14 cellular contexts compared by ENCODE assay signal in genomic region chr22:42623301-42623751, GRCh38. TPM values are rescaled to one million over a fixed set of nuclear protein-coding genes. Genes with fewer than 3 reads are reported as not detected.
DNase-seq lines count a peak whose midpoint lies in the region; ATAC-seq and TF ChIP-seq lines count a peak whose summit lies in the region.
"Had no signal": no experiment of that assay in that cellular context is flagged by ENCODE, and none has a peak within 500 bp of the region (broad histone marks: within the 10 kb centered on the region; RNA-seq: fewer than 3 reads in every experiment).

No MANE protein-coding gene starts in this region.

- H3K4me1 Mint-ChIP-seq in chondrocyte (ENCODE audit: low read depth): peaks cover 36% of the 10 kb centered on the region

- DNase-seq in GM10266 (ENCODE audit: extremely low spot score) (peak; percentile 58), MV-4-11 (lab: John Stamatoyannopoulos, UW) (peak; percentile 77), chondrocyte (ENCODE audit: low spot score) (no peak), prostate gland (ENCODE audit: low spot score) (no peak), medulla oblongata (ENCODE audit: extremely low spot score) (no peak), foreskin melanocyte (no peak), HPDE6-E6E7 (ENCODE audit: extremely low spot score) (no peak), sciatic nerve (ENCODE audit: low spot score) (no peak)
- DNase-seq: NCI-H187; NCI-H69; stimulated activated CD4-positive, alpha-beta T cell treated with anti-CD3 and anti-CD28 coated beads, Interleukin-15, amount 100 ng/mL, for 24 hours had no signal

- H3K36me3 Mint-ChIP-seq in chondrocyte (ENCODE audit: low read depth): peaks cover 16% of the 10 kb centered on the region

- H3K27me3 Mint-ChIP-seq in chondrocyte (ENCODE audit: low read depth): no peaks in the 10 kb centered on the region

- no peak for TF ChIP-seq POLR2A in prostate gland (IDR thresholded peaks at IDR 0.05)

- intact Hi-C loops in prostate gland (cut with DNase I): no loop called here
- intact Hi-C loops in sciatic nerve (cut with DNase I): no loop called here

- H3K4me3 Mint-ChIP-seq in chondrocyte (ENCODE audit: unreplicated experiment): no peak overlapping the region

- peaks cover 23% of the 10 kb centered on the region for H3K4me1 ChIP-seq in prostate gland (replicated peaks)

- peak overlapping the region; percentile 8 for H3K27ac Mint-ChIP-seq in chondrocyte (ENCODE audit: unreplicated experiment)

- H3K36me3 ChIP-seq in prostate gland: peaks cover 10 to 19% of the 10 kb centered on the region in 2 donors

- no peak for ATAC-seq in sciatic nerve
- ATAC-seq: K562 had no signal

- H3K27me3 ChIP-seq in prostate gland (replicated peaks; ENCODE audit: insufficient read depth): no peaks in the 10 kb centered on the region
- H3K27me3 ChIP-seq: SJSA1 had no signal

- H3K4me3 ChIP-seq in prostate gland: no peak overlapping the region
- H3K4me3 ChIP-seq: K562, lung, SJSA1 had no signal

- H3K9me3 Mint-ChIP-seq in chondrocyte (ENCODE audit: low read depth): no peaks in the 10 kb centered on the region

- H3K27ac ChIP-seq in prostate gland: peak overlapping the region; percentile 23 to 46
- H3K27ac ChIP-seq: SJSA1 had no signal

- TF ChIP-seq CTCF in GM10266 (IDR thresholded peaks at IDR 0.05; ENCODE audit: control insufficient read depth, insufficient read depth, low read depth, missing control alignments) (no peak), chondrocyte (IDR thresholded peaks at IDR 0.05) (no peak), prostate gland (IDR thresholded peaks at IDR 0.05) (no peak)

- H3K9me3 ChIP-seq in prostate gland: no peaks in the 10 kb centered on the region
- H3K9me3 ChIP-seq: SJSA1 had no signal

- WGBS in prostate gland: 88% methylated on average over 18 of the region's 18 CpGs

RNA-seq across cellular contexts. Expression of gene POLDIP3, which starts 8.6 kb away (rescaled TPM):
- total RNA-seq in chondrocyte: 47.3 to 49.2 TPM (median 48.0 TPM) in 3 replicates
- total RNA-seq in prostate gland: 10 to 100 TPM; 46.4 to 62.6 TPM
- total RNA-seq in sciatic nerve: 81.5 TPM

RNA-seq across cellular contexts. Expression of gene ATP5MGL, which starts 17.1 kb away (rescaled TPM):
- 0.85 to 1.8 TPM in 2 of 3 replicates, not detected in the other for total RNA-seq in chondrocyte
- total RNA-seq in prostate gland: not detected
- total RNA-seq in sciatic nerve: 0.45 TPM
- total RNA-seq: SJSA1 had no signal

RNA-seq across cellular contexts. Expression of gene CYB5R3, which starts 25.9 kb away (rescaled TPM):
- total RNA-seq in chondrocyte (279 to 383 TPM (median 382 TPM) in 3 replicates), prostate gland (100 to 1,000 TPM; 125 to 455 TPM), sciatic nerve (241 TPM)

Comparison
In these comparisons a context has a peak if more than half of its experiments do, and no peak if none do; other contexts are left out.
1. DNase-seq: peak in GM10266 (single experiment) and MV-4-11 (single experiment); none in chondrocyte (single experiment), prostate gland (single experiment), medulla oblongata (single experiment), foreskin melanocyte (single experiment), HPDE6-E6E7 (single experiment) and sciatic nerve (single experiment).